Comparison of ENCODE assay signal across 9 cellular contexts in genomic region chr3:196207833-196208607, GRCh38. TPM values are rescaled to one million over a fixed set of nuclear protein-coding genes. Genes with fewer than 3 reads are reported as not detected.
DNase-seq lines count a peak whose midpoint lies in the region; ATAC-seq, FAIRE-seq and TF ChIP-seq lines count a peak whose summit lies in the region.
"Had no signal": no experiment of that assay in that cellular context is flagged by ENCODE, and none has a peak within 500 bp of the region (broad histone marks: within the 10 kb centered on the region; RNA-seq: fewer than 3 reads in every experiment).

No MANE protein-coding gene starts in this region.

- no peaks in the 10 kb centered on the region for H3F3A ChIP-seq in SK-N-SH (replicated peaks; ENCODE audit: insufficient read depth)

- no peak overlapping the region for H3K27ac ChIP-seq in SK-N-SH (ENCODE audit: low read depth in 2 of 2, low read length in 1 of 2)
- H3K27ac ChIP-seq in iPS-18a (ENCODE audit: low read length) = no peak overlapping the region
- H3K27ac ChIP-seq: SJSA1 had no signal

- H2AFZ ChIP-seq in SK-N-SH (ENCODE audit: low read depth) = peak overlapping the region; percentile 95; the same call in 1 of the 2 replicates

- peaks cover 24% of the 10 kb centered on the region for H3K27me3 Mint-ChIP-seq in activated naive CD8-positive, alpha-beta T cell treated with anti-CD3 and anti-CD28 coated beads, Interleukin-2, amount 10 ng/mL, durations not matched to agents 7 days and 5 days

- peak overlapping the region; percentile 66 for H3K27ac Mint-ChIP-seq in activated naive CD8-positive, alpha-beta T cell treated with anti-CD3 and anti-CD28 coated beads, Interleukin-2, amount 10 ng/mL, durations not matched to agents 7 days and 5 days

- H3K4me1 Mint-ChIP-seq in activated naive CD8-positive, alpha-beta T cell treated with anti-CD3 and anti-CD28 coated beads, Interleukin-2, amount 10 ng/mL, durations not matched to agents 7 days and 5 days = peaks cover 10% of the 10 kb centered on the region

- H3K9ac ChIP-seq in SK-N-SH (no peak overlapping the region), iPS-18a (ENCODE audit: low read length) (peak overlapping the region; percentile 28)

- peak; percentile 73 for DNase-seq in GM19239 (ENCODE audit: insufficient read length, low spot score)
- DNase-seq in SK-N-SH = peak; percentile 99
- DNase-seq in activated naive CD8-positive, alpha-beta T cell treated with anti-CD3 and anti-CD28 coated beads, Interleukin-2, amount 10 ng/mL, durations not matched to agents 7 days and 5 days = peak; percentile 60
- peak; percentile 59 to 73 for DNase-seq in stimulated activated CD4-positive, alpha-beta T cell treated with anti-CD3 and anti-CD28 coated beads, Interleukin-4, amount 100 ng/mL, for 48 hours (ENCODE audit: low read depth in 2 of 2)
- no peak for DNase-seq in SHP77 treated with DMSO at 0.1 percent for 48 hours (lab: John Stamatoyannopoulos, UW)
- DNase-seq in D341Med (ENCODE audit: low spot score) = no peak

- no peaks in the 10 kb centered on the region for H3K36me3 ChIP-seq in SK-N-SH (replicated peaks in 1 of 2; ENCODE audit: control insufficient read depth in 1 of 2, insufficient read depth in 2 of 2, low read length in 1 of 2)
- H3K36me3 ChIP-seq in iPS-18a (ENCODE audit: control insufficient read depth, low read depth, low read length) = no peaks in the 10 kb centered on the region
- H3K36me3 ChIP-seq: SJSA1 had no signal

- H3K9me3 Mint-ChIP-seq in activated naive CD8-positive, alpha-beta T cell treated with anti-CD3 and anti-CD28 coated beads, Interleukin-2, amount 10 ng/mL, durations not matched to agents 7 days and 5 days = no peaks in the 10 kb centered on the region

- TF ChIP-seq RAD21 in SK-N-SH (IDR thresholded peaks at IDR 0.05; ENCODE audit: low read length) = no peak

- peak overlapping the region; percentile 70 for H3K4me2 ChIP-seq in SK-N-SH

- no peak for TF ChIP-seq CTCF in SK-N-SH (IDR thresholded peaks at IDR 0.05)

- H3K4me1 ChIP-seq in SK-N-SH (ENCODE audit: control insufficient read depth in 1 of 2, insufficient read depth in 2 of 2, low read depth in 1 of 2, low read length in 1 of 2) = peaks cover 0 to 7% of the 10 kb centered on the region in 2 experiments; a peak in 1 of 4 replicates
- H3K4me1 ChIP-seq in iPS-18a (ENCODE audit: control insufficient read depth, low read depth, low read length) = peaks cover 3% of the 10 kb centered on the region
- H3K4me1 ChIP-seq: SJSA1 had no signal

- H3K9me3 ChIP-seq in SK-N-SH (no peaks in the 10 kb centered on the region), iPS-18a (ENCODE audit: control insufficient read depth, low read depth, low read length) (no peaks in the 10 kb centered on the region)
- H3K9me3 ChIP-seq: SJSA1 had no signal

- CTCF ChIA-PET in SK-N-SH (lab: Yijun Ruan, JAX) = interaction anchor here (1.4 kb wide), 2 partner anchors 11 to 26 kb away, joined by 5 to 9 read pairs; no protein-coding TSS in a partner anchor

- TF ChIP-seq EP300 in SK-N-SH (IDR thresholded peaks at IDR 0.05; ENCODE audit: borderline replicate concordance in 1 of 2, low read depth in 1 of 2, low read length in 1 of 2) = no peak

- H3K79me2 ChIP-seq in SK-N-SH (ENCODE audit: insufficient read depth) = no peaks in the 10 kb centered on the region

- POLR2A ChIA-PET in SK-N-SH (lab: Yijun Ruan, JAX) = interaction anchor here (0.9 kb wide), 1 partner anchor 133 kb away, joined by 3 read pairs; no protein-coding TSS in a partner anchor
- POLR2A ChIA-PET in activated naive CD8-positive, alpha-beta T cell treated with anti-CD3 and anti-CD28 coated beads, Interleukin-2, amount 10 ng/mL, durations not matched to agents 7 days and 5 days (lab: Charles Lee) = no interaction called here

- H4K20me1 ChIP-seq in SK-N-SH (ENCODE audit: insufficient read depth) = no peaks in the 10 kb centered on the region

- H3K4me3 ChIP-seq in SK-N-SH (ENCODE audit: low read depth in 2 of 2, low read length in 1 of 2) = peak overlapping the region; percentile 48 to 61; a peak in 3 of 4 replicates
- H3K4me3 ChIP-seq in iPS-18a (ENCODE audit: low read length) = peak overlapping the region; percentile 79
- H3K4me3 ChIP-seq: SJSA1 had no signal

- H3K36me3 Mint-ChIP-seq in activated naive CD8-positive, alpha-beta T cell treated with anti-CD3 and anti-CD28 coated beads, Interleukin-2, amount 10 ng/mL, durations not matched to agents 7 days and 5 days = no peaks in the 10 kb centered on the region

- H3K4me3 Mint-ChIP-seq in activated naive CD8-positive, alpha-beta T cell treated with anti-CD3 and anti-CD28 coated beads, Interleukin-2, amount 10 ng/mL, durations not matched to agents 7 days and 5 days = peak overlapping the region; percentile 86

- H3K9me2 ChIP-seq in SK-N-SH = no peaks in the 10 kb centered on the region

- ATAC-seq in activated naive CD8-positive, alpha-beta T cell treated with anti-CD3 and anti-CD28 coated beads, Interleukin-2, amount 10 ng/mL, durations not matched to agents 7 days and 5 days (ENCODE audit: low read depth) = peak; percentile 72
- no peak for ATAC-seq in GM18498 (IDR thresholded peaks at IDR 0.05; ENCODE audit: unreplicated experiment)

- H3K27me3 ChIP-seq in SK-N-SH (ENCODE audit: insufficient read depth) (no peaks in the 10 kb centered on the region), iPS-18a (ENCODE audit: control insufficient read depth, insufficient read depth, low read length) (peaks cover 13% of the 10 kb centered on the region)
- H3K27me3 ChIP-seq: SJSA1 had no signal

- 27% methylated on average over 42 of the region's 49 CpGs for WGBS in SK-N-SH (ENCODE audit: low lambda C conversion rate)

- FAIRE-seq in GM19239 (lab: Jason Lieb, UNC) = no peak

TF ChIP-seq in SK-N-SH, 30 proteins besides CTCF, POLR2A, EP300 and RAD21:
- TF ChIP-seq TCF12 (IDR thresholded peaks at IDR 0.05) (no peak), MXI1 (IDR thresholded peaks at IDR 0.05; ENCODE audit: low read depth, low read length) (peak; percentile 66; the same call in 1 of the 2 replicates), NRF1 (IDR thresholded peaks at IDR 0.05; ENCODE audit: low read depth, low read length) (no peak), REST (IDR thresholded peaks at IDR 0.05; ENCODE audit: low read depth, low read length) (no peak), EZH2phosphoT487 (IDR thresholded peaks at IDR 0.05; ENCODE audit: borderline replicate concordance, low read depth) (no peak), FOXJ3 (CRISPR knock-in tag; IDR thresholded peaks at IDR 0.05) (no peak)

RNA-seq across cellular contexts. Expression of gene ZDHHC19, which starts 3.2 kb away (rescaled TPM):
- not detected in 2 replicates for polyA plus RNA-seq in SK-N-SH (2012; rRNA removed)
- 0.07 TPM in 1 of 2 replicates, not detected in the other for polyA plus RNA-seq in SK-N-SH (2012; cell fraction: cytosol; rRNA removed)
- 0.35 and 0.39 TPM in 2 replicates for polyA plus RNA-seq in SK-N-SH (2012; cell fraction: nucleus; rRNA removed)
- not detected for total RNA-seq in activated naive CD8-positive, alpha-beta T cell treated with anti-CD3 and anti-CD28 coated beads, Interleukin-2, amount 10 ng/mL, durations not matched to agents 7 days and 5 days
- total RNA-seq: SJSA1 had no signal

RNA-seq across cellular contexts. Expression of gene SLC51A, which starts 8.3 kb away (rescaled TPM):
- polyA plus RNA-seq in SK-N-SH (2012; rRNA removed) = not detected in 2 replicates
- polyA plus RNA-seq in SK-N-SH (2012; cell fraction: cytosol; rRNA removed) = not detected in 2 replicates
- polyA plus RNA-seq in SK-N-SH (2012; cell fraction: nucleus; rRNA removed) = not detected in 2 replicates
- not detected for total RNA-seq in activated naive CD8-positive, alpha-beta T cell treated with anti-CD3 and anti-CD28 coated beads, Interleukin-2, amount 10 ng/mL, durations not matched to agents 7 days and 5 days
- total RNA-seq: SJSA1 had no signal

Comparison
In these comparisons a context has a peak if more than half of its experiments do, and no peak if none do; other contexts are left out.
1. DNase-seq: peak in GM19239 (single experiment), SK-N-SH (single experiment), activated naive CD8-positive, alpha-beta T cell treated with anti-CD3 and anti-CD28 coated beads, Interleukin-2, amount 10 ng/mL, durations not matched to agents 7 days and 5 days (single experiment) and stimulated activated CD4-positive, alpha-beta T cell treated with anti-CD3 and anti-CD28 coated beads, Interleukin-4, amount 100 ng/mL, for 48 hours (2 of 2); none in SHP77 treated with DMSO at 0.1 percent for 48 hours (single experiment) and D341Med (single experiment).